24 cellular contexts compared by ENCODE assay signal in genomic region chr5:129101794-129102193, GRCh38.
"Had no signal": no experiment of that assay in that cellular context is flagged by ENCODE, and none has a peak within 500 bp of the region (broad histone marks: within the 10 kb centered on the region; RNA-seq: fewer than 3 reads in every experiment).

No MANE protein-coding gene starts in this region.

- H3K4me1 ChIP-seq: SJSA1 had no signal

- H3K27ac ChIP-seq: SJSA1 had no signal

- H3K9me3 ChIP-seq: SJSA1 had no signal

- H3K4me3 ChIP-seq: SJSA1 had no signal

- ATAC-seq: activated CD8-positive, alpha-beta memory T cell treated with anti-CD3 and anti-CD28 coated beads, Interleukin-2, amount 10 ng/mL, durations not matched to agents 7 days and 5 days; Panc1; SK-N-SH treated with all-trans-retinoic acid at 6 μM for 48 hours; WTC11 had no signal

- H3K27me3 ChIP-seq: SJSA1 had no signal

- FAIRE-seq: bronchial epithelial cell had no signal

- DNase-seq: activated CD4-positive, alpha-beta T cell treated with anti-CD3 and anti-CD28 coated beads for 1 hour; activated CD4-positive, alpha-beta T cell treated with anti-CD3 and anti-CD28 coated beads, Interleukin-2, amount 10 ng/mL, durations not matched to agents 24 days and 14 days; activated CD4-positive, alpha-beta T cell treated with anti-CD3 and anti-CD28 coated beads, Interleukin-2, amount 50 U/mL, for 48 hours; activated CD8-positive, alpha-beta memory T cell treated with anti-CD3 and anti-CD28 coated beads, Interleukin-2, amount 10 ng/mL, durations not matched to agents 7 days and 5 days; activated effector memory CD4-positive, alpha-beta T cell treated with Interleukin-2 at 50 U/mL for 16 hours; activated naive CD4-positive, alpha-beta T cell; activated T-cell treated with anti-CD3 and anti-CD28 coated beads, Interleukin-2, amount 50 U/mL, for 24 hours; aorta; MM.1S; NCI-H1105; NCI-H1436; NCI-H1694 treated with DMSO at 0.1 percent for 48 hours; NCI-H2029 treated with DMSO at 0.1 percent for 48 hours; NCI-H510A treated with DMSO at 0.1 percent for 48 hours; NCI-H69; NK-92 treated with Interleukin-12 subunit alpha and Interleukin-12 subunit beta, amount 100 ng/mL, for 24 hours; OCI-M1; SHP77; SW 1271 had no signal
